ENCODE assay signal across 1 cellular context in the genomic region with DNA sequence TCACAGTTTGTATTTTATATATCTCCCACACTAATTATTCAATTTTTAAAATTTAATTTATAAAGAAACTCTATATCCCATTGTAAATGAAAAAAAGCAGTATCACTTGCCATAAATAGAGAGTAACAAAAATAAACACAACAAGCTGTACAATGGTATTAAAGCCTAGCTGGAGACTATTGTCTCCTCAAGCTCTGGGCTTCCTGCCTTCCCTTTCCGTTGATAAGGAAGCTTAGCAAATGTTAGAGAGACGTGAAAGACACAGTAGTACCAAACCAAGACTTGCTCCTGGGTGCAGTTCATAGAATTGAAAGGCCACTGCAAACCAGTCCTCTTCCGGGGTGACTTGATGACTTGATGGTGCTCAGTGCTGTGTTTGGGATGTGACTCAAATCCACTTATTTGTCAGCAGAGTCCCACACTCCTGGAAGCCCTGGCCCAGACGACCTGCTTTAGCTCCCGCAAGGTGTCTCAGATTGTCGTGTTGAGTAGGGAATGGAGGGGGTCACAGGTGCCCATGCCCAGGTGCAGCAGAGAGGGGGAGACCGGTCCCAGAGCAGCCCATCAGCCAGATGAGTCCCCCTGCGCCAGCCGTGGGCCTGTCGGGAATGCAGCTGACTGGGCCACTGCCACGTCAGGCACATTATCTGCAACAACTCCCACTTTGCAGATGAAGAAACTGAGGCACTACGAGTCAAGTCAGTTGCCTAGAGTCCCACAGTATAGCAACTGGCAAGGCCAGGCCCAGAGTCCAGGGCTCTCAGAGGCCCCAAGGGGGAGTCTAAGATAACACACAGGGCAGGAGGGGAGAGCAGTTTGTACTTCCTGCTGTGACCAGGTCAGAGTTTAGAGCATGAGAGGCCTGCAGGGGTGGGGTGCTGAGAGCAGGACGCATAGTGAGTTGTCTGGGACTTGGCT.
TF ChIP-seq lines count a peak whose summit lies in the region.

No MANE protein-coding gene starts in this region.

TF ChIP-seq in H1, 55 proteins besides CTCF, POLR2A, EP300 and RAD21:
- no peak for TF ChIP-seq RXRA (IDR thresholded peaks at IDR 0.05; ENCODE audit: insufficient read depth, low read depth, low read length)
- no peak for TF ChIP-seq TEAD4 (IDR thresholded peaks at IDR 0.05; ENCODE audit: low read depth, low read length)
- TF ChIP-seq, protein P1, sequence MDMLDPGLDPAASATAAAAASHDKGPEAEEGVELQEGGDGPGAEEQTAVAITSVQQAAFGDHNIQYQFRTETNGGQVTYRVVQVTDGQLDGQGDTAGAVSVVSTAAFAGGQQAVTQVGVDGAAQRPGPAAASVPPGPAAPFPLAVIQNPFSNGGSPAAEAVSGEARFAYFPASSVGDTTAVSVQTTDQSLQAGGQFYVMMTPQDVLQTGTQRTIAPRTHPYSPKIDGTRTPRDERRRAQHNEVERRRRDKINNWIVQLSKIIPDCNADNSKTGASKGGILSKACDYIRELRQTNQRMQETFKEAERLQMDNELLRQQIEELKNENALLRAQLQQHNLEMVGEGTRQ (IDR thresholded peaks at IDR 0.05; ENCODE audit: low read length): no peak
TF ChIP-seq in H1: peak in this region for 0.
